In genomic region chr13:42490676-42491075, GRCh38 we compare ENCODE assay signal across 16 cellular contexts.
DNase-seq lines count a peak whose midpoint lies in the region; ATAC-seq lines count a peak whose summit lies in the region.
"Had no signal": no experiment of that assay in that cellular context is flagged by ENCODE, and none has a peak within 500 bp of the region (broad histone marks: within the 10 kb centered on the region; RNA-seq: fewer than 3 reads in every experiment).

No MANE protein-coding gene starts in this region.

- ATAC-seq in esophagus mucosa, result peak; percentile 76
- ATAC-seq in GM19328 (IDR thresholded peaks at IDR 0.05; ENCODE audit: unreplicated experiment), result no peak
- no peak for ATAC-seq in stimulated activated effector memory CD8-positive, alpha-beta T cell treated with anti-CD3 and anti-CD28 coated beads, Interleukin-12 subunit alpha, Interleukin-12 subunit beta, amount 100 ng/mL, for 72 hours
- no peak for ATAC-seq in HG03095 (IDR thresholded peaks at IDR 0.05; ENCODE audit: unreplicated experiment)
- ATAC-seq: GM12878 had no signal

- peaks cover 16% of the 10 kb centered on the region for H3K4me1 Mint-ChIP-seq in stimulated activated effector memory CD8-positive, alpha-beta T cell treated with anti-CD3 and anti-CD28 coated beads, Interleukin-12 subunit alpha, Interleukin-12 subunit beta, amount 100 ng/mL, for 72 hours

- DNase-seq in DMS53 treated with DMSO at 0.1 percent for 48 hours (lab: John Stamatoyannopoulos, UW; ENCODE audit: unreplicated experiment) (peak; percentile 25), NCI-H69 (lab: John Stamatoyannopoulos, UW) (peak; percentile 3)
- DNase-seq in stimulated activated effector memory CD8-positive, alpha-beta T cell treated with anti-CD3 and anti-CD28 coated beads, Interleukin-12 subunit alpha, Interleukin-12 subunit beta, amount 100 ng/mL, for 72 hours (ENCODE audit: low spot score in 2 of 2), result no peak
- DNase-seq: C1 segment of cervical spinal cord; Calu3; CD4-positive, alpha-beta memory T cell; COR-L47; DMS79; EL; GDM1; GOT3; HFFc6 had no signal

- no peaks in the 10 kb centered on the region for H3K9me3 Mint-ChIP-seq in stimulated activated effector memory CD8-positive, alpha-beta T cell treated with anti-CD3 and anti-CD28 coated beads, Interleukin-12 subunit alpha, Interleukin-12 subunit beta, amount 100 ng/mL, for 72 hours
- H3K9me3 Mint-ChIP-seq: HFFc6 had no signal

- H3K36me3 Mint-ChIP-seq in stimulated activated effector memory CD8-positive, alpha-beta T cell treated with anti-CD3 and anti-CD28 coated beads, Interleukin-12 subunit alpha, Interleukin-12 subunit beta, amount 100 ng/mL, for 72 hours, result peaks cover 6% of the 10 kb centered on the region
- H3K36me3 Mint-ChIP-seq: CD4-positive, alpha-beta memory T cell had no signal

- no peak overlapping the region for H3K27ac Mint-ChIP-seq in stimulated activated effector memory CD8-positive, alpha-beta T cell treated with anti-CD3 and anti-CD28 coated beads, Interleukin-12 subunit alpha, Interleukin-12 subunit beta, amount 100 ng/mL, for 72 hours
- H3K27ac Mint-ChIP-seq: CD4-positive, alpha-beta memory T cell; HFFc6 had no signal

- H3K4me3 Mint-ChIP-seq in stimulated activated effector memory CD8-positive, alpha-beta T cell treated with anti-CD3 and anti-CD28 coated beads, Interleukin-12 subunit alpha, Interleukin-12 subunit beta, amount 100 ng/mL, for 72 hours, result no peak overlapping the region
- H3K4me3 Mint-ChIP-seq: CD4-positive, alpha-beta memory T cell; HFFc6 had no signal

Comparison
In these comparisons a context has a peak if more than half of its experiments do, and no peak if none do; other contexts are left out.
1. DNase-seq: peak in DMS53 treated with DMSO at 0.1 percent for 48 hours (single experiment) and NCI-H69 (single experiment); none in stimulated activated effector memory CD8-positive, alpha-beta T cell treated with anti-CD3 and anti-CD28 coated beads, Interleukin-12 subunit alpha, Interleukin-12 subunit beta, amount 100 ng/mL, for 72 hours (0 of 2).